Comparison of ENCODE assay signal across 8 cellular contexts in the genomic region with DNA sequence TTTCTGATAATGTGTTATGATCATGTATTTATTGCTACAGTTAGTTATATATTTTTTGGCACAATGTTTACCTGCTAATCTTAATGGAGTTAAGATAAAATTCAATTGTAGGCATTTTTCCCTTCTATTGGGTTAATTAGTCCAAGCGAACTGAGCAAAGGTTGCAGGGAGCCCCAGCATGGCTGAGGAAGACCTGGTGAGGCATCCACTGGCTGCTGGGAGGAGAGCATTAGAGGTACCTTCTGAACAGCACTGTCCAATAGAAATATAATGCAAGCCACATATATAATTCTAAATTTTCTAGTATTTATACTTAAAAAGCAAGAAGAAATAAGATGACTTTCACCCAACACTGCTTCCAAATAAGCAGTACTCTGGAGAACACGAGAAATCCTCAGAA.
A peak's percentile ranks its signal among the peaks of the same experiment; 100 is the strongest.
DNase-seq lines count a peak whose midpoint lies in the region; TF ChIP-seq lines count a peak whose summit lies in the region.

No MANE protein-coding gene starts in this region.

- peak overlapping the region; percentile 85 for H3K4me3 ChIP-seq in HUES48 (ENCODE audit: low read depth, low read length)
- peak overlapping the region; percentile 67 for H3K4me3 ChIP-seq in choroid plexus epithelial cell (ENCODE audit: low read depth, low read length)

- H3K9ac ChIP-seq in ES-I3 (ENCODE audit: low read depth, low read length) (peak overlapping the region; percentile 78), HUES48 (ENCODE audit: low read depth, low read length) (peak overlapping the region; percentile 67)

- peaks cover 40% of the 10 kb centered on the region for H3K4me1 Mint-ChIP-seq in nephron

- TF ChIP-seq CTCF in choroid plexus epithelial cell (conservative IDR thresholded peaks at IDR 0.05; ENCODE audit: low read depth, low read length) (no peak), nephron (IDR thresholded peaks at IDR 0.05; ENCODE audit: unreplicated experiment in 3 of 3) (no peak)

- no peak for DNase-seq in choroid plexus epithelial cell (ENCODE audit: low read depth)
- DNase-seq in HuH-7 (ENCODE audit: low spot score) = no peak
- no peak for DNase-seq in NCI-H2107 (lab: John Stamatoyannopoulos, UW)
- DNase-seq in retina = no peak
- no peak for DNase-seq in COLO668 (lab: John Stamatoyannopoulos, UW; ENCODE audit: unreplicated experiment)

- H3K4me3 Mint-ChIP-seq in nephron = peak overlapping the region; percentile 91 to 97 (median 97)

- no peaks in the 10 kb centered on the region for H3K27me3 ChIP-seq in HUES48 (ENCODE audit: control insufficient read depth, insufficient read depth, low read length)

- H3K36me3 Mint-ChIP-seq in nephron (ENCODE audit: low read depth) = peaks cover 8% of the 10 kb centered on the region

- H3K27ac ChIP-seq in HUES48 (ENCODE audit: low read depth, low read length) = peak overlapping the region; percentile 85

- peak overlapping the region; percentile 93 to 97 (median 93) for H3K27ac Mint-ChIP-seq in nephron

- peaks cover 3% of the 10 kb centered on the region; the same call in 1 of the 2 replicates for H3K36me3 ChIP-seq in ES-I3 (ENCODE audit: insufficient read depth, low read length)
- H3K36me3 ChIP-seq in HUES48 (ENCODE audit: control insufficient read depth, insufficient read depth, low read length) = 0 out of 2 replicates have a peak, but pooled peaks cover 6% of the 10 kb centered on the region

- H3K9me3 ChIP-seq in ES-I3 (ENCODE audit: control insufficient read depth, insufficient read depth, low read length) (no peaks in the 10 kb centered on the region), HUES48 (ENCODE audit: control insufficient read depth, insufficient read depth, low read length) (no peaks in the 10 kb centered on the region)

- no peaks in the 10 kb centered on the region for H3K27me3 Mint-ChIP-seq in nephron (ENCODE audit: low read depth)

- H3K4me1 ChIP-seq in ES-I3 (ENCODE audit: insufficient read depth, low read length) = peaks cover 11% of the 10 kb centered on the region; the same call in 1 of the 2 replicates
- peaks cover 33% of the 10 kb centered on the region for H3K4me1 ChIP-seq in HUES48 (ENCODE audit: control insufficient read depth, insufficient read depth, low read length)

- H3K9me3 Mint-ChIP-seq in nephron = no peaks in the 10 kb centered on the region
